ENCODE assay signal across 8 cellular contexts in the genomic region with DNA sequence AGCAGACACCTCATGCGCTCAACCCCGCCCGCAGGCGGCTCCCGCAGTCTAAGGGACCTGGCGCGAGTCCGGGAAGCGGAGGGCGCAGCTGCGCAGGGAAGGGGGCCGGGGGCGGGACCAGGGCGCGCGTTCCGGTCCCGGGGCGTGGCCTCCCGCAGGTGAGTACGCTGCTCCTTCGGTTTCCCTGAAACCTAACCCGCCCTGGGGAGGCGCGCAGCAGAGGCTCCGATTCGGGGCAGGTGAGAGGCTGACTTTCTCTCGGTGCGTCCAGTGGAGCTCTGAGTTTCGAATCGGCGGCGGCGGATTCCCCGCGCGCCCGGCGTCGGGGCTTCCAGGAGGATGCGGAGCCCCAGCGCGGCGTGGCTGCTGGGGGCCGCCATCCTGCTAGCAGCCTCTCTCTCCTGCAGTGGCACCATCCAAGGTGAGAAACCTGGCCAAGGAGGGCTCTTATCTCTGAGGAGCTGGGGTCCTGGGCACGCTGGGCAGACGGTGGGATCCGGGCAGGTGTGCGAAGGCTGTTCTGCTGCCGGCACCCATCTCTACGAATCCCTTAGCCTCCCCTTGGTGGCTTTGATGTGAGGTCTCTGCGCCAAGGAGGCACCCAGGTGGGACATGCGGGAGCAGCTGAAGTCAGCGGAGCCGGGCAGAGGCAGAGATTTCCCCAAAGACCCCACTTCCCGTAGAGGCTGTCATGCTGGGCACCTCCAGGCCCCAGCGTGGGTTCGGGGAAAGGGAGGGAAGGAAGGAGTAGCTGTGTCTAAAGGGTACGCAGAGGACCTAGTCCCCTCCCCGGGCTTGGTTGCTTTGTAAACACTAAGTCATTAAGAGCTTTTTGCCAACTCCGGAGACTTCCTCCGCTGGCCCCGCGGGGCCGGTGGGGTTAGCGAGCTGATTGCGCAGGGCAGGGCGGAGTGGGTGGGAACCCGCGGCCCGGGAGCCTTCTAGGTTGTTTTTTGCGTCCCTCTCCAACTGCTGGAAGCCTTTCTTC. TPM values are rescaled to one million over a fixed set of nuclear protein-coding genes. Genes with fewer than 3 reads are reported as not detected.
DNase-seq lines count a peak whose midpoint lies in the region; ATAC-seq and TF ChIP-seq lines count a peak whose summit lies in the region.

A gene with protein sequence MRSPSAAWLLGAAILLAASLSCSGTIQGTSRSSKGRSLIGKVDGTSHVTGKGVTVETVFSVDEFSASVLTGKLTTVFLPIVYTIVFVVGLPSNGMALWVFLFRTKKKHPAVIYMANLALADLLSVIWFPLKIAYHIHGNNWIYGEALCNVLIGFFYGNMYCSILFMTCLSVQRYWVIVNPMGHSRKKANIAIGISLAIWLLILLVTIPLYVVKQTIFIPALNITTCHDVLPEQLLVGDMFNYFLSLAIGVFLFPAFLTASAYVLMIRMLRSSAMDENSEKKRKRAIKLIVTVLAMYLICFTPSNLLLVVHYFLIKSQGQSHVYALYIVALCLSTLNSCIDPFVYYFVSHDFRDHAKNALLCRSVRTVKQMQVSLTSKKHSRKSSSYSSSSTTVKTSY (plus strand): TSS at position 187 of the 988 bp plus-strand sequence. CDS start 153 bp downstream, at position 340.

- H3K9me3 Mint-ChIP-seq in activated naive CD4-positive, alpha-beta T cell treated with anti-CD3 and anti-CD28 coated beads, Interleukin-2, amount 50 U/mL, for 72 hours = no peaks in the 10 kb centered on the region
- H3K9me3 Mint-ChIP-seq in osteocyte (ENCODE audit: unreplicated experiment) = no peaks in the 10 kb centered on the region

- H3K36me3 Mint-ChIP-seq in activated naive CD4-positive, alpha-beta T cell treated with anti-CD3 and anti-CD28 coated beads, Interleukin-2, amount 50 U/mL, for 72 hours = no peaks in the 10 kb centered on the region
- H3K36me3 Mint-ChIP-seq in osteocyte (ENCODE audit: unreplicated experiment) = no peaks in the 10 kb centered on the region

- peak within 1 kb of the TSS; percentile 72 for H3K4me3 Mint-ChIP-seq in osteocyte (ENCODE audit: unreplicated experiment)

- peak within 1 kb of the TSS; percentile 81 for H3K27ac ChIP-seq in RWPE2 (ENCODE audit: poor library complexity, severe bottlenecking)
- H3K27ac ChIP-seq in upper lobe of right lung = peak within 1 kb of the TSS; percentile 18

- peaks cover 27% of the 10 kb centered on the region for H3K4me1 Mint-ChIP-seq in osteocyte (ENCODE audit: unreplicated experiment)

- no peaks in the 10 kb centered on the region for H3K27me3 Mint-ChIP-seq in osteocyte (ENCODE audit: unreplicated experiment)

- no peaks in the 10 kb centered on the region for H3K9me3 ChIP-seq in RWPE2 (ENCODE audit: severe bottlenecking)
- no peaks in the 10 kb centered on the region for H3K9me3 ChIP-seq in upper lobe of right lung

- H3K4me1 ChIP-seq in RWPE2 (ENCODE audit: insufficient read depth, poor library complexity, severe bottlenecking) (peaks cover 35% of the 10 kb centered on the region), upper lobe of right lung (no peaks in the 10 kb centered on the region)

- H3K27me3 ChIP-seq in RWPE2 (ENCODE audit: insufficient read depth, poor library complexity, severe bottlenecking) (no peaks in the 10 kb centered on the region), upper lobe of right lung (peaks cover 9% of the 10 kb centered on the region)

- intact Hi-C loops in Right ventricle myocardium superior (cut with DNase I) (no loop called here), upper lobe of right lung (cut with DNase I) (no loop called here)

- H3K36me3 ChIP-seq in RWPE2 (ENCODE audit: low read depth) = peaks cover 3% of the 10 kb centered on the region; the same call in 1 of the 2 replicates
- H3K36me3 ChIP-seq in upper lobe of right lung = no peaks in the 10 kb centered on the region

- no peak within 1 kb of the TSS for H3K27ac Mint-ChIP-seq in activated naive CD4-positive, alpha-beta T cell treated with anti-CD3 and anti-CD28 coated beads, Interleukin-2, amount 50 U/mL, for 72 hours
- peak within 1 kb of the TSS; percentile 59 for H3K27ac Mint-ChIP-seq in osteocyte (ENCODE audit: unreplicated experiment)

- TF ChIP-seq CTCF in HFF-Myc (IDR thresholded peaks at IDR 0.05; ENCODE audit: low read depth, low read length, missing control alignments) (no peak), RWPE2 (IDR thresholded peaks at IDR 0.05; ENCODE audit: poor library complexity, severe bottlenecking) (no peak), osteocyte (IDR thresholded peaks at IDR 0.05) (no peak), upper lobe of right lung (IDR thresholded peaks at IDR 0.05) (no peak)

- DNase-seq in HFF-Myc (ENCODE audit: extremely low read depth, low read depth) (no peak), RWPE2 (ENCODE audit: low spot score) (peak; percentile 98), Right ventricle myocardium superior (peak; percentile 76), osteocyte (ENCODE audit: extremely low spot score, unreplicated experiment) (peak; percentile 85), upper lobe of right lung (peak; percentile 92), SHP77 treated with DMSO at 0.1 percent for 48 hours (lab: John Stamatoyannopoulos, UW) (no peak)
- peak in 1 of 2 donors; percentile 39 for DNase-seq in activated naive CD4-positive, alpha-beta T cell treated with anti-CD3 and anti-CD28 coated beads, Interleukin-2, amount 50 U/mL, for 72 hours (ENCODE audit: low spot score in 2 of 2)

- H3K4me3 ChIP-seq in HFF-Myc (replicated peaks; ENCODE audit: low read depth, low read length) (peak within 1 kb of the TSS; percentile 86), RWPE2 (ENCODE audit: severe bottlenecking) (peak within 1 kb of the TSS; percentile 84), upper lobe of right lung (peak within 1 kb of the TSS; percentile 65)

- peak; percentile 81 for ATAC-seq in RWPE2 (ENCODE audit: low read depth)
- ATAC-seq in activated naive CD4-positive, alpha-beta T cell treated with anti-CD3 and anti-CD28 coated beads, Interleukin-2, amount 50 U/mL, for 72 hours = peak; percentile 72 to 78
- peak; percentile 86 for ATAC-seq in Right ventricle myocardium superior (ENCODE audit: poor library complexity)
- peak; percentile 95 for ATAC-seq in upper lobe of right lung
- ATAC-seq in HG03045 (IDR thresholded peaks at IDR 0.05; ENCODE audit: unreplicated experiment) = no peak

RNA-seq across cellular contexts. Expression of the gene that starts here (rescaled TPM):
- total RNA-seq in activated naive CD4-positive, alpha-beta T cell treated with anti-CD3 and anti-CD28 coated beads, Interleukin-2, amount 50 U/mL, for 72 hours = 1 to 10 TPM in 1 of 2 donors, under 1 TPM in 1; 0.46 to 2.0 TPM
- total RNA-seq in Right ventricle myocardium superior = 0.62 TPM
- 2.0 and 2.1 TPM in 2 replicates for total RNA-seq in osteocyte
- 8.0 TPM for total RNA-seq in upper lobe of right lung

Comparison
In these comparisons a context has a peak if more than half of its experiments do, and no peak if none do; other contexts are left out.
1. Peak in DNase-seq and ATAC-seq in Right ventricle myocardium superior; RNA of the gene not detected or under 1 TPM.
2. DNase-seq: peak in RWPE2 (single experiment), osteocyte (single experiment) and upper lobe of right lung (single experiment); none in HFF-Myc (single experiment) and SHP77 treated with DMSO at 0.1 percent for 48 hours (single experiment).
3. Peak in every context shown above with its lines, with median percentiles within 50 percentile points of each other: H3K4me3 ChIP-seq.